In genomic region chr1:8899046-8899445, GRCh38 we compare ENCODE assay signal across 22 cellular contexts. TPM values are rescaled to one million over a fixed set of nuclear protein-coding genes. Genes with fewer than 3 reads are reported as not detected.
DNase-seq lines count a peak whose midpoint lies in the region; ATAC-seq and TF ChIP-seq lines count a peak whose summit lies in the region.
"Had no signal": no experiment of that assay in that cellular context is flagged by ENCODE, and none has a peak within 500 bp of the region (broad histone marks: within the 10 kb centered on the region; RNA-seq: fewer than 3 reads in every experiment).

No MANE protein-coding gene starts in this region.

- WGBS in endodermal cell (ENCODE audit: insufficient coverage in 1 of 2, insufficient read length in 1 of 2), 2 experiments, result 91 to 93% methylated on average over 5 to 7 of the region's 7 CpGs
- WGBS in right cardiac atrium, result 93% methylated on average over 7 of the region's 7 CpGs

- H3K27me3 Mint-ChIP-seq in MCF 10A (ENCODE audit: insufficient read depth, unreplicated experiment) (no peaks in the 10 kb centered on the region), endodermal cell (ENCODE audit: insufficient read depth) (no peaks in the 10 kb centered on the region)
- no peaks in the 10 kb centered on the region for H3K27me3 Mint-ChIP-seq in activated naive CD8-positive, alpha-beta T cell treated with anti-CD3 and anti-CD28 coated beads, Interleukin-2, amount 50 U/mL, for 24 hours

- H3K9me3 Mint-ChIP-seq in MCF 10A (ENCODE audit: unreplicated experiment) (no peaks in the 10 kb centered on the region), endodermal cell (peaks cover 14% of the 10 kb centered on the region)
- H3K9me3 Mint-ChIP-seq in activated naive CD8-positive, alpha-beta T cell treated with anti-CD3 and anti-CD28 coated beads, Interleukin-2, amount 50 U/mL, for 24 hours, result no peaks in the 10 kb centered on the region
- H3K9me3 Mint-ChIP-seq in stimulated activated effector memory CD8-positive, alpha-beta T cell treated with anti-CD3 and anti-CD28 coated beads, Interleukin-12 subunit alpha, Interleukin-12 subunit beta, amount 100 ng/mL, for 72 hours, result no peaks in the 10 kb centered on the region

- H3K27ac Mint-ChIP-seq in MCF 10A (ENCODE audit: low read depth, unreplicated experiment) (peak overlapping the region; percentile 90), endodermal cell (no peak overlapping the region)
- H3K27ac Mint-ChIP-seq in activated naive CD8-positive, alpha-beta T cell treated with anti-CD3 and anti-CD28 coated beads, Interleukin-2, amount 50 U/mL, for 24 hours, result peak overlapping the region; percentile 95
- peak overlapping the region; percentile 98 for H3K27ac Mint-ChIP-seq in stimulated activated effector memory CD8-positive, alpha-beta T cell treated with anti-CD3 and anti-CD28 coated beads, Interleukin-12 subunit alpha, Interleukin-12 subunit beta, amount 100 ng/mL, for 72 hours

- ATAC-seq in RWPE2 (ENCODE audit: low read depth), result no peak
- ATAC-seq in activated naive CD8-positive, alpha-beta T cell treated with anti-CD3 and anti-CD28 coated beads, Interleukin-2, amount 50 U/mL, for 24 hours, result no peak
- ATAC-seq in stimulated activated effector memory CD8-positive, alpha-beta T cell treated with anti-CD3 and anti-CD28 coated beads, Interleukin-12 subunit alpha, Interleukin-12 subunit beta, amount 100 ng/mL, for 72 hours, result no peak
- ATAC-seq in right cardiac atrium, result no peak
- ATAC-seq: body of pancreas, heart right ventricle, left ventricle myocardium superior, psoas muscle had no signal

- H3K9ac ChIP-seq in endodermal cell (ENCODE audit: extremely low read depth, low read length, poor library complexity, severe bottlenecking), result no peak overlapping the region
- H3K9ac ChIP-seq: GM23248 had no signal

- BruUV-seq in MCF 10A (replicated peaks; lab: Mats Ljungman, UMichigan), result no TSS peak

- TF ChIP-seq POLR2A in breast epithelium (IDR thresholded peaks at IDR 0.05), result no peak

- POLR2A ChIA-PET in MCF 10A (lab: Yijun Ruan, JAX), result interaction anchor here (0.6 to 8.3 kb wide), 4 partner anchors 8 to 87 kb away, joined by 3 to 125 read pairs (median 16); partner anchors contain the start of gene ENO1

- H3K4me1 ChIP-seq in breast epithelium (peaks cover under 1 to 1% of the 10 kb centered on the region in 2 donors), RWPE2 (ENCODE audit: insufficient read depth, poor library complexity, severe bottlenecking) (peaks cover 35% of the 10 kb centered on the region), endodermal cell (ENCODE audit: control insufficient read depth, insufficient read depth, low read length) (peaks cover 4% of the 10 kb centered on the region), right cardiac atrium (ENCODE audit: control insufficient read depth, insufficient read depth, low read length) (peaks cover 5% of the 10 kb centered on the region)
- H3K4me1 ChIP-seq: body of pancreas had no signal

- H3K27ac ChIP-seq in breast epithelium (no peak overlapping the region), RWPE2 (ENCODE audit: poor library complexity, severe bottlenecking) (peak overlapping the region; percentile 85), endodermal cell (ENCODE audit: low read depth, low read length) (no peak overlapping the region), right cardiac atrium (ENCODE audit: low read length) (no peak overlapping the region)
- H3K27ac ChIP-seq: neutrophil, psoas muscle, WERI-Rb-1 had no signal

- peaks cover 5% of the 10 kb centered on the region for H3K36me3 Mint-ChIP-seq in MCF 10A (ENCODE audit: insufficient read depth, unreplicated experiment)
- H3K36me3 Mint-ChIP-seq in activated naive CD8-positive, alpha-beta T cell treated with anti-CD3 and anti-CD28 coated beads, Interleukin-2, amount 50 U/mL, for 24 hours (ENCODE audit: low read depth), result peaks cover 5% of the 10 kb centered on the region
- H3K36me3 Mint-ChIP-seq in stimulated activated effector memory CD8-positive, alpha-beta T cell treated with anti-CD3 and anti-CD28 coated beads, Interleukin-12 subunit alpha, Interleukin-12 subunit beta, amount 100 ng/mL, for 72 hours, result peaks cover 11% of the 10 kb centered on the region
- H3K36me3 Mint-ChIP-seq in endodermal cell (ENCODE audit: low read depth), result peaks cover 3% of the 10 kb centered on the region

- H3K36me3 ChIP-seq in breast epithelium, result no peaks in the 10 kb centered on the region
- no peaks in the 10 kb centered on the region for H3K36me3 ChIP-seq in RWPE2 (ENCODE audit: low read depth)
- H3K36me3 ChIP-seq in endodermal cell (ENCODE audit: control insufficient read depth, insufficient read depth, low read length), result no peaks in the 10 kb centered on the region
- H3K36me3 ChIP-seq: heart right ventricle, neutrophil, WERI-Rb-1 had no signal

- H3K9me3 ChIP-seq in breast epithelium (no peaks in the 10 kb centered on the region), RWPE2 (ENCODE audit: severe bottlenecking) (no peaks in the 10 kb centered on the region), endodermal cell (ENCODE audit: control insufficient read depth, low read length) (peaks cover 8% of the 10 kb centered on the region), right cardiac atrium (ENCODE audit: control insufficient read depth, low read length) (no peaks in the 10 kb centered on the region)
- H3K9me3 ChIP-seq: body of pancreas, neutrophil, psoas muscle had no signal

- DNase-seq in MCF 10A (ENCODE audit: unreplicated experiment) (no peak), breast epithelium (ENCODE audit: low spot score in 2 of 2) (no peak), RWPE2 (ENCODE audit: low spot score) (no peak), NCI-H526 (lab: John Stamatoyannopoulos, UW) (no peak), endodermal cell (no peak), right cardiac atrium (no peak)
- DNase-seq in activated naive CD8-positive, alpha-beta T cell treated with anti-CD3 and anti-CD28 coated beads, Interleukin-2, amount 50 U/mL, for 24 hours, result no peak
- no peak for DNase-seq in stimulated activated effector memory CD8-positive, alpha-beta T cell treated with anti-CD3 and anti-CD28 coated beads, Interleukin-12 subunit alpha, Interleukin-12 subunit beta, amount 100 ng/mL, for 72 hours (ENCODE audit: low spot score in 2 of 2)
- DNase-seq: body of pancreas, Caco-2, DND-41, GM23248, heart right ventricle, left ventricle myocardium superior, NCI-H82, OCI-M1, psoas muscle, small intestine, WERI-Rb-1 had no signal

- H3K4me1 Mint-ChIP-seq in MCF 10A (ENCODE audit: insufficient read depth, unreplicated experiment), result peaks cover 23% of the 10 kb centered on the region
- H3K4me1 Mint-ChIP-seq in activated naive CD8-positive, alpha-beta T cell treated with anti-CD3 and anti-CD28 coated beads, Interleukin-2, amount 50 U/mL, for 24 hours, result peaks cover 54% of the 10 kb centered on the region
- H3K4me1 Mint-ChIP-seq in stimulated activated effector memory CD8-positive, alpha-beta T cell treated with anti-CD3 and anti-CD28 coated beads, Interleukin-12 subunit alpha, Interleukin-12 subunit beta, amount 100 ng/mL, for 72 hours, result peaks cover 34% of the 10 kb centered on the region
- H3K4me1 Mint-ChIP-seq in endodermal cell, result peaks cover 5% of the 10 kb centered on the region

- no peak for TF ChIP-seq CTCF in MCF 10A (IDR thresholded peaks at IDR 0.05; ENCODE audit: unreplicated experiment)
- TF ChIP-seq CTCF in breast epithelium (IDR thresholded peaks at IDR 0.05), result no peak
- no peak for TF ChIP-seq CTCF in RWPE2 (IDR thresholded peaks at IDR 0.05; ENCODE audit: poor library complexity, severe bottlenecking)
- TF ChIP-seq CTCF in endodermal cell (conservative IDR thresholded peaks at IDR 0.05), result no peak

- H3K4me3 ChIP-seq in breast epithelium (no peak overlapping the region), RWPE2 (ENCODE audit: severe bottlenecking) (no peak overlapping the region), endodermal cell (ENCODE audit: low read length) (no peak overlapping the region), right cardiac atrium (ENCODE audit: low read length) (no peak overlapping the region)
- H3K4me3 ChIP-seq: body of pancreas, coronary artery, GM23248, heart right ventricle, psoas muscle had no signal

- CTCF ChIA-PET in MCF 10A (lab: Yijun Ruan, JAX), result interaction anchor here (1.3 kb wide), 1 partner anchor 50 kb away, joined by 3 read pairs; no protein-coding TSS in a partner anchor

- intact Hi-C loops in MCF 10A (cut with micrococcal nuclease) (no loop called here), breast epithelium (cut with DNase I; ENCODE audit: low total_unique reads) (no loop called here), right cardiac atrium (cut with DNase I) (no loop called here)

- no peaks in the 10 kb centered on the region for H3K27me3 ChIP-seq in breast epithelium
- H3K27me3 ChIP-seq in RWPE2 (ENCODE audit: insufficient read depth, poor library complexity, severe bottlenecking), result no peaks in the 10 kb centered on the region
- H3K27me3 ChIP-seq in endodermal cell (ENCODE audit: control insufficient read depth, insufficient read depth, low read length, poor library complexity, severe bottlenecking), result no peaks in the 10 kb centered on the region
- H3K27me3 ChIP-seq in right cardiac atrium (ENCODE audit: control insufficient read depth, insufficient read depth), result no peaks in the 10 kb centered on the region
- H3K27me3 ChIP-seq: body of pancreas, neutrophil had no signal

- H3K4me3 Mint-ChIP-seq in MCF 10A (ENCODE audit: unreplicated experiment) (no peak overlapping the region), endodermal cell (no peak overlapping the region)
- peak overlapping the region; percentile 19 for H3K4me3 Mint-ChIP-seq in activated naive CD8-positive, alpha-beta T cell treated with anti-CD3 and anti-CD28 coated beads, Interleukin-2, amount 50 U/mL, for 24 hours
- peak overlapping the region; percentile 67 for H3K4me3 Mint-ChIP-seq in stimulated activated effector memory CD8-positive, alpha-beta T cell treated with anti-CD3 and anti-CD28 coated beads, Interleukin-12 subunit alpha, Interleukin-12 subunit beta, amount 100 ng/mL, for 72 hours

RNA-seq across cellular contexts. Expression of gene ENO1, which starts 20.6 kb away (rescaled TPM):
- total RNA-seq in MCF 10A (2022) (2,592 and 2,811 TPM in 2 replicates), breast epithelium (100 to 1,000 TPM; 400 to 717 (median 589) TPM), endodermal cell (1,000 to 10,000 TPM; 1,263 to 1,351 TPM), right cardiac atrium (100 to 1,000 TPM; 146 to 335 (median 212) TPM)
- 1,848 TPM for polyA plus RNA-seq in endodermal cell (2013, experiment 1 of 2)
- 1,827 TPM for polyA plus RNA-seq in endodermal cell (2013, experiment 2 of 2)
- 138 TPM for polyA plus RNA-seq in right cardiac atrium

RNA-seq across cellular contexts. Expression of gene CA6, which starts 46.6 kb away (rescaled TPM):
- total RNA-seq in MCF 10A (2022) (not detected in 2 replicates), breast epithelium (not detected), endodermal cell (not detected), right cardiac atrium (not detected)
- not detected for polyA plus RNA-seq in endodermal cell (2013, experiment 1 of 2)
- polyA plus RNA-seq in endodermal cell (2013, experiment 2 of 2), result not detected
- not detected for polyA plus RNA-seq in right cardiac atrium
- total RNA-seq: body of pancreas, Caco-2, GM23248, left ventricle myocardium superior, psoas muscle, ureter had no signal
- polyA plus RNA-seq: GM23248, heart right ventricle, psoas muscle, small intestine had no signal

Comparison
In these comparisons a context has a peak if more than half of its experiments do, and no peak if none do; other contexts are left out.
1. H3K4me3 Mint-ChIP-seq: peak in activated naive CD8-positive, alpha-beta T cell treated with anti-CD3 and anti-CD28 coated beads, Interleukin-2, amount 50 U/mL, for 24 hours (single experiment) and stimulated activated effector memory CD8-positive, alpha-beta T cell treated with anti-CD3 and anti-CD28 coated beads, Interleukin-12 subunit alpha, Interleukin-12 subunit beta, amount 100 ng/mL, for 72 hours (single experiment); none in MCF 10A (single experiment) and endodermal cell (single experiment).